In the genomic region with DNA sequence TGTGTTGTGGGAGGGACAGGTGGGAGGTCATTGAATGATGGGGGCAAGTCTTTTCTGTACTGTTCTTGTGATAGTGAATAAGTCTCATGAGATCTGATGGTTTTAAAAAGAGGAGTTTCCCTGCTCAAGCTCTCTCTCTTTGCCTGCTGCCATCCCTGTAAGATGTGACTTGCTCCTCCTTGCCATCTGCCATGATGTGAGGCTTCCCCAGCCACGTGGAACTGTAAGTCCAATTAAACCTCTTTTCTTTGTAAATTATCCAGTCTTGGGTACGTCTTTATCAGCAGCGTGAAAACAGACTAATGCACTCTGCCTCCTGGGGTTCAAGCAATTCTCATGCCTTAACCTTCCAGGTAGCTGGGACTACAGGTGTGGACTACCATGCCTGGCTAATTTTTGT, we compare ENCODE assay signal across 1 cellular context. TPM values are rescaled to one million over a fixed set of nuclear protein-coding genes. Genes with fewer than 3 reads are reported as not detected.
"Had no signal": no experiment of that assay in that cellular context is flagged by ENCODE, and none has a peak within 500 bp of the region (broad histone marks: within the 10 kb centered on the region; RNA-seq: fewer than 3 reads in every experiment).

No MANE protein-coding gene starts in this region.

RNA-seq across cellular contexts. Expression of gene GARIN1A, which starts 8.9 kb away (rescaled TPM):
- total RNA-seq: epithelial cell of proximal tubule had no signal
